Comparison of ENCODE assay signal across 2 cellular contexts in genomic region chr5:173323121-173323798, GRCh38.
TF ChIP-seq lines count a peak whose summit lies in the region.

No MANE protein-coding gene starts in this region.

TF ChIP-seq in IMR-90, 13 proteins besides CTCF, POLR2A, EP300 and RAD21:
- TF ChIP-seq CEBPB (IDR thresholded peaks at IDR 0.05; ENCODE audit: low read depth, low read length) (no peak), MXI1 (IDR thresholded peaks at IDR 0.05; ENCODE audit: borderline replicate concordance, low read depth, low read length) (no peak), MAZ (IDR thresholded peaks at IDR 0.05; ENCODE audit: borderline replicate concordance, low read depth, low read length) (no peak), MAFK (IDR thresholded peaks at IDR 0.05; ENCODE audit: low read depth, low read length) (no peak), CHD1 (IDR thresholded peaks at IDR 0.05; ENCODE audit: low read depth, low read length) (no peak), USF2 (IDR thresholded peaks at IDR 0.05; ENCODE audit: low read depth, low read length) (no peak)
- TF ChIP-seq, protein P1, sequence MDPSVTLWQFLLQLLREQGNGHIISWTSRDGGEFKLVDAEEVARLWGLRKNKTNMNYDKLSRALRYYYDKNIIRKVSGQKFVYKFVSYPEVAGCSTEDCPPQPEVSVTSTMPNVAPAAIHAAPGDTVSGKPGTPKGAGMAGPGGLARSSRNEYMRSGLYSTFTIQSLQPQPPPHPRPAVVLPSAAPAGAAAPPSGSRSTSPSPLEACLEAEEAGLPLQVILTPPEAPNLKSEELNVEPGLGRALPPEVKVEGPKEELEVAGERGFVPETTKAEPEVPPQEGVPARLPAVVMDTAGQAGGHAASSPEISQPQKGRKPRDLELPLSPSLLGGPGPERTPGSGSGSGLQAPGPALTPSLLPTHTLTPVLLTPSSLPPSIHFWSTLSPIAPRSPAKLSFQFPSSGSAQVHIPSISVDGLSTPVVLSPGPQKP (IDR thresholded peaks at IDR 0.05; ENCODE audit: borderline replicate concordance, low read depth, low read length): no peak

TF ChIP-seq in endothelial cell of umbilical vein, 7 proteins besides CTCF, POLR2A, EP300 and RAD21:
- peak; percentile 15 for TF ChIP-seq POLR2AphosphoS5 (IDR thresholded peaks at IDR 0.05; ENCODE audit: insufficient read depth, low read depth, low read length)
- no peak for TF ChIP-seq EZH2 (IDR thresholded peaks at IDR 0.05; ENCODE audit: borderline replicate concordance, low read depth, low read length, severe bottlenecking)
TF ChIP-seq in endothelial cell of umbilical vein: peak in this region for 1.
